16 cellular contexts compared by ENCODE assay signal in genomic region chr5:134110382-134110781, GRCh38. TPM values are rescaled to one million over a fixed set of nuclear protein-coding genes. Genes with fewer than 3 reads are reported as not detected.
DNase-seq lines count a peak whose midpoint lies in the region; ATAC-seq, FAIRE-seq and TF ChIP-seq lines count a peak whose summit lies in the region.
"Had no signal": no experiment of that assay in that cellular context is flagged by ENCODE, and none has a peak within 500 bp of the region (broad histone marks: within the 10 kb centered on the region; RNA-seq: fewer than 3 reads in every experiment).

No MANE protein-coding gene starts in this region.

- no peak for ATAC-seq in CD8-positive, alpha-beta T cell
- ATAC-seq in HG02973 (IDR thresholded peaks at IDR 0.05; ENCODE audit: unreplicated experiment) = no peak
- ATAC-seq: gastrocnemius medialis, GM23338 had no signal

- CTCF ChIA-PET in CD8-positive, alpha-beta T cell (lab: Charles Lee) = interaction anchor here (1.0 to 3.8 kb wide), 2 partner anchors 69 to 84 kb away, joined by 4 to 92 read pairs; no protein-coding TSS in a partner anchor

- no peaks in the 10 kb centered on the region for H3K9me3 Mint-ChIP-seq in CD8-positive, alpha-beta T cell
- H3K9me3 Mint-ChIP-seq: GM23338, nephron had no signal

- peak overlapping the region; percentile 21 for H3K4me3 ChIP-seq in CD8-positive, alpha-beta T cell (ENCODE audit: low read depth, low read length)
- H3K4me3 ChIP-seq in bronchial epithelial cell (ENCODE audit: low read depth, low read length) = no peak overlapping the region
- H3K4me3 ChIP-seq: gastrocnemius medialis, GM23338, uterus had no signal

- POLR2A ChIA-PET in CD8-positive, alpha-beta T cell (lab: Charles Lee) = interaction anchor here (5.2 to 22.5 kb wide), 2 partner anchors 66 to 68 kb away, joined by 18 to 249 read pairs; partner anchors contain the start of gene SKP1

- peak overlapping the region; percentile 32 for H3K4me3 Mint-ChIP-seq in CD8-positive, alpha-beta T cell
- H3K4me3 Mint-ChIP-seq: GM23338, nephron had no signal

- FAIRE-seq in bronchial epithelial cell (lab: Jason Lieb, UNC) = no peak

- peak overlapping the region; percentile 96 for H3K27ac Mint-ChIP-seq in CD8-positive, alpha-beta T cell
- H3K27ac Mint-ChIP-seq: GM23338, nephron had no signal

- no peaks in the 10 kb centered on the region for H3K9me3 ChIP-seq in CD8-positive, alpha-beta T cell (ENCODE audit: low read length)
- H3K9me3 ChIP-seq: gastrocnemius medialis, uterus had no signal

- intact Hi-C loops in CD8-positive, alpha-beta T cell (cut with DNase I, micrococcal nuclease) = loop anchor here in 1 of 2 experiments (10.0 kb wide), 1 partner anchor 414 kb away; the partner anchor contains the start of gene JADE2

- no peaks in the 10 kb centered on the region for H3K27me3 Mint-ChIP-seq in CD8-positive, alpha-beta T cell (ENCODE audit: low read depth)

- DNase-seq in NCI-H510A treated with DMSO at 0.1 percent for 48 hours (lab: John Stamatoyannopoulos, UW) (peak; percentile 17), NCI-H510A (lab: John Stamatoyannopoulos, UW) (no peak), NCI-H69 (lab: John Stamatoyannopoulos, UW) (peak; percentile 86), bronchial epithelial cell (ENCODE audit: low read depth) (peak; percentile 72), AG08396 (ENCODE audit: low spot score) (no peak), GF-D8 (lab: John Stamatoyannopoulos, UW) (no peak)
- DNase-seq in CD8-positive, alpha-beta T cell = peak in 2 of 7 experiments; percentile 17 to 27
- DNase-seq: activated effector memory CD4-positive, alpha-beta T cell treated with anti-CD3 and anti-CD28 coated beads, Interleukin-2, amount 50 U/mL, for 16 hours; gastrocnemius medialis; MV-4-11; NCI-H446 treated with DMSO at 0.1 percent for 48 hours; stimulated activated CD4-positive, alpha-beta T cell treated with anti-CD3 and anti-CD28 coated beads, Interleukin-2, amount 100 ng/mL, for 48 hours; uterus had no signal

- H3K36me3 Mint-ChIP-seq in CD8-positive, alpha-beta T cell = peaks cover 7% of the 10 kb centered on the region

- peaks cover 70% of the 10 kb centered on the region for H3K4me1 ChIP-seq in CD8-positive, alpha-beta T cell (ENCODE audit: insufficient read depth, low read length)

- no peaks in the 10 kb centered on the region for H3K36me3 ChIP-seq in CD8-positive, alpha-beta T cell (ENCODE audit: insufficient read depth, low read length)
- no peaks in the 10 kb centered on the region for H3K36me3 ChIP-seq in bronchial epithelial cell (ENCODE audit: control insufficient read depth, insufficient read depth, low read length)
- H3K36me3 ChIP-seq: gastrocnemius medialis, uterus had no signal

- H3K27ac ChIP-seq in CD8-positive, alpha-beta T cell (ENCODE audit: low read depth, low read length) = no peak overlapping the region
- H3K27ac ChIP-seq: gastrocnemius medialis, uterus had no signal

- no peaks in the 10 kb centered on the region for H3K27me3 ChIP-seq in CD8-positive, alpha-beta T cell (ENCODE audit: insufficient read depth, low read length)
- peaks cover 4% of the 10 kb centered on the region for H3K27me3 ChIP-seq in bronchial epithelial cell (ENCODE audit: control insufficient read depth, insufficient read depth, low read length)
- H3K27me3 ChIP-seq: uterus had no signal

- TF ChIP-seq CTCF in CD8-positive, alpha-beta T cell (IDR thresholded peaks at IDR 0.05) = no peak
- no peak for TF ChIP-seq CTCF in bronchial epithelial cell (IDR thresholded peaks at IDR 0.05; ENCODE audit: insufficient read depth, low read length, severe bottlenecking)

- peaks cover 73% of the 10 kb centered on the region for H3K4me1 Mint-ChIP-seq in CD8-positive, alpha-beta T cell (ENCODE audit: low read depth)

RNA-seq across cellular contexts. Expression of gene TCF7, which starts 4.1 kb away (rescaled TPM):
- 100 to 1,000 TPM; 517 to 538 TPM for total RNA-seq in CD8-positive, alpha-beta T cell
- under 0.01 and 0.13 TPM in 2 replicates for total RNA-seq in bronchial epithelial cell

Comparison
In these comparisons a context has a peak if more than half of its experiments do, and no peak if none do; other contexts are left out.
1. DNase-seq: peak in NCI-H510A treated with DMSO at 0.1 percent for 48 hours (single experiment), NCI-H69 (single experiment) and bronchial epithelial cell (single experiment); none in NCI-H510A (single experiment), AG08396 (single experiment) and GF-D8 (single experiment).
2. RNA of gene TCF7, which starts 4.1 kb away (total RNA-seq): 517 to 538 TPM in CD8-positive, alpha-beta T cell; under 0.01 to 0.13 TPM in bronchial epithelial cell; every median in the first group is over 100 times any median in the second.